Comparison of ENCODE assay signal across 8 cellular contexts in genomic region chr3:127546970-127547733, GRCh38. TPM values are rescaled to one million over a fixed set of nuclear protein-coding genes. Genes with fewer than 3 reads are reported as not detected.
DNase-seq lines count a peak whose midpoint lies in the region; ATAC-seq and TF ChIP-seq lines count a peak whose summit lies in the region.

No MANE protein-coding gene starts in this region.

- H3K4me1 ChIP-seq in breast epithelium (no peaks in the 10 kb centered on the region), subcutaneous abdominal adipose tissue (ENCODE audit: control insufficient read depth in 5 of 5, insufficient read depth in 5 of 5, low read length in 5 of 5) (peaks cover 0 to 16% (median 10%) of the 10 kb centered on the region in 5 donors)

- intact Hi-C loops in breast epithelium (cut with DNase I; ENCODE audit: low total_unique reads) (no loop called here), left colon (cut with DNase I, micrococcal nuclease) (loop anchor here in 1 of 2 donors (5.0 to 10.0 kb wide), 2 partner anchors 870 to 1022 kb away; partner anchors contain the start of gene CHST13)

- DNase-seq in DMS53 (lab: John Stamatoyannopoulos, UW), result peak; percentile 32
- DNase-seq in DMS53 treated with DMSO at 0.1 percent for 48 hours (lab: John Stamatoyannopoulos, UW; ENCODE audit: unreplicated experiment), result no peak
- DNase-seq in breast epithelium (ENCODE audit: low spot score in 2 of 2), result no peak
- DNase-seq in left colon, result peak in 1 of 2 donors; percentile 23
- no peak for DNase-seq in MG63
- no peak for DNase-seq in Ammon's horn (ENCODE audit: low spot score)
- no peak for DNase-seq in cortex of kidney (lab: John Stamatoyannopoulos, UW)

- H3K27me3 ChIP-seq in breast epithelium (no peaks in the 10 kb centered on the region), subcutaneous abdominal adipose tissue (ENCODE audit: control insufficient read depth in 5 of 5, insufficient read depth in 4 of 5, low read length in 5 of 5) (peaks cover 0 to 4% (median 0%) of the 10 kb centered on the region in 5 donors), MG63 (no peaks in the 10 kb centered on the region)

- H3K36me3 ChIP-seq in breast epithelium, result no peaks in the 10 kb centered on the region
- H3K36me3 ChIP-seq in subcutaneous abdominal adipose tissue (ENCODE audit: control insufficient read depth in 5 of 5, insufficient read depth in 5 of 5, low read length in 5 of 5), result no peaks in the 10 kb centered on the region
- H3K36me3 ChIP-seq in MG63, result no peaks in the 10 kb centered on the region

- TF ChIP-seq CTCF in breast epithelium (IDR thresholded peaks at IDR 0.05), result no peak

- H3K27ac ChIP-seq in breast epithelium, result peak overlapping the region; percentile 54 to 64
- H3K27ac ChIP-seq in subcutaneous abdominal adipose tissue (ENCODE audit: low read depth, low read length), result no peak overlapping the region

- H3K9me3 ChIP-seq in breast epithelium, result no peaks in the 10 kb centered on the region
- no peaks in the 10 kb centered on the region for H3K9me3 ChIP-seq in subcutaneous abdominal adipose tissue (ENCODE audit: control insufficient read depth in 5 of 5, low read length in 5 of 5)
- no peaks in the 10 kb centered on the region for H3K9me3 ChIP-seq in MG63

- peak overlapping the region in 2 of 5 donors; percentile 27 to 52 for H3K9ac ChIP-seq in subcutaneous abdominal adipose tissue (ENCODE audit: low read length in 5 of 5)

- TF ChIP-seq POLR2A in breast epithelium (IDR thresholded peaks at IDR 0.05), result no peak

- H3K4me3 ChIP-seq in breast epithelium, result peak overlapping the region; percentile 41 to 68 (median 64)
- H3K4me3 ChIP-seq in subcutaneous abdominal adipose tissue (ENCODE audit: low read depth in 1 of 5, low read length in 5 of 5), result peak overlapping the region; percentile 40 to 74 (median 48)
- H3K4me3 ChIP-seq in MG63, result no peak overlapping the region; the same call in 1 of the 2 replicates

- peak; percentile 13 for ATAC-seq in left colon

RNA-seq across cellular contexts. Expression of gene TPRA1, which starts 43.4 kb away (rescaled TPM):
- total RNA-seq in breast epithelium (10 to 100 TPM; 32.1 to 49.0 (median 39.8) TPM), left colon (10 to 100 TPM; 21.9 to 25.7 TPM)
- 80.4 and 91.4 TPM in 2 replicates for total RNA-seq in MG63 (2014; rRNA removed; shearing (Covaris generic); ENCODE audit: low replicate concordance)

RNA-seq across cellular contexts. Expression of gene MCM2, which starts 51.1 kb away (rescaled TPM):
- total RNA-seq in breast epithelium (1 to 10 TPM; 5.4 to 9.8 (median 6.7) TPM), left colon (10 to 100 TPM; 10.4 to 16.4 TPM)
- total RNA-seq in MG63 (2014; rRNA removed; shearing (Covaris generic); ENCODE audit: low replicate concordance), result 152 and 177 TPM in 2 replicates
